Comparison of ENCODE assay signal across 10 cellular contexts in genomic region chr1:234875953-234876814, GRCh38.
DNase-seq lines count a peak whose midpoint lies in the region; ATAC-seq, FAIRE-seq and TF ChIP-seq lines count a peak whose summit lies in the region.
"Had no signal": no experiment of that assay in that cellular context is flagged by ENCODE, and none has a peak within 500 bp of the region (broad histone marks: within the 10 kb centered on the region; RNA-seq: fewer than 3 reads in every experiment).

No MANE protein-coding gene starts in this region.

- ATAC-seq in heart right ventricle = peak; percentile 18 to 79 (median 48)
- ATAC-seq in HG02571 (IDR thresholded peaks at IDR 0.05; ENCODE audit: unreplicated experiment) = no peak

- DNase-seq in NK-92 treated with Interleukin-12 subunit alpha and Interleukin-12 subunit beta, amount 100 ng/mL, for 24 hours (lab: John Stamatoyannopoulos, UW) = peak; percentile 44
- DNase-seq in NK-92 (lab: John Stamatoyannopoulos, UW; ENCODE audit: unreplicated experiment) (no peak), RCC 7860 (ENCODE audit: low spot score) (peak; percentile 34), heart right ventricle (no peak), NCI-H774 (lab: John Stamatoyannopoulos, UW) (no peak), T-helper 9 cell (no peak)
- DNase-seq in stimulated activated CD8-positive, alpha-beta memory T cell treated with anti-CD3 and anti-CD28 coated beads, Interleukin-2, amount 100 ng/mL, for 48 hours (ENCODE audit: low read depth in 2 of 2) = peak; percentile 37 to 39
- DNase-seq: WERI-Rb-1 had no signal

- intact Hi-C loops in heart right ventricle (cut with DNase I) = loop anchor here in 1 of 10 donors (5.0 kb wide), 1 partner anchor 154 kb away; no protein-coding TSS in a partner anchor

- H3K27ac ChIP-seq in heart right ventricle = peak overlapping the region in 9 of 10 donors; percentile 7 to 82 (median 60)
- H3K27ac ChIP-seq: 22Rv1, WERI-Rb-1 had no signal

- TF ChIP-seq CTCF in heart right ventricle (IDR thresholded peaks at IDR 0.05) = no peak

- H3K27me3 ChIP-seq in heart right ventricle = no peaks in the 10 kb centered on the region

- H3K9me3 ChIP-seq in heart right ventricle = no peaks in the 10 kb centered on the region

- WGBS in heart right ventricle, 2 donors = 74 to 76% methylated on average over 15 of the region's 15 CpGs

- no peaks in the 10 kb centered on the region for H3K36me3 ChIP-seq in heart right ventricle
- H3K36me3 ChIP-seq: WERI-Rb-1 had no signal

- no peak for FAIRE-seq in RCC 7860 (lab: Jason Lieb, UNC)

- H3K4me1 ChIP-seq in heart right ventricle = peaks cover 0 to 51% (median 19%) of the 10 kb centered on the region in 9 donors

- no peak overlapping the region for H3K4me3 ChIP-seq in heart right ventricle

Comparison
In these comparisons a context has a peak if more than half of its experiments do, and no peak if none do; other contexts are left out.
1. DNase-seq: peak in NK-92 treated with Interleukin-12 subunit alpha and Interleukin-12 subunit beta, amount 100 ng/mL, for 24 hours (single experiment), RCC 7860 (single experiment) and stimulated activated CD8-positive, alpha-beta memory T cell treated with anti-CD3 and anti-CD28 coated beads, Interleukin-2, amount 100 ng/mL, for 48 hours (2 of 2); none in NK-92 (single experiment), heart right ventricle (0 of 2), NCI-H774 (single experiment) and T-helper 9 cell (single experiment).